ENCODE assay signal across 8 cellular contexts in genomic region chr2:61764035-61764800, GRCh38.
DNase-seq lines count a peak whose midpoint lies in the region; ATAC-seq lines count a peak whose summit lies in the region.

No MANE protein-coding gene starts in this region.

- peak; percentile 100 for ATAC-seq in GM19043 (IDR thresholded peaks at IDR 0.05; ENCODE audit: low read depth, unreplicated experiment)
- peak; percentile 99 for ATAC-seq in HG03354 (IDR thresholded peaks at IDR 0.05; ENCODE audit: poor library complexity, severe bottlenecking, unreplicated experiment)
- peak; percentile 96 for ATAC-seq in activated CD4-positive, CD25-positive, alpha-beta regulatory T cell treated with anti-CD3 and anti-CD28 coated beads, Interleukin-2, amount 50 U/mL, for 24 hours

- DNase-seq in AG20443 (ENCODE audit: low spot score) (peak; percentile 97), NCI-H446 (lab: John Stamatoyannopoulos, UW) (peak; percentile 95 to 98), cerebellar cortex (ENCODE audit: low spot score) (peak; percentile 97), islet precursor cell (peak; percentile 97)
- DNase-seq in stimulated activated CD4-positive, alpha-beta T cell treated with anti-CD3 and anti-CD28 coated beads, Interleukin-12 subunit alpha, Interleukin-12 subunit beta, amount 100 ng/mL, for 4 hours, result peak; percentile 92

Comparison
In these comparisons a context has a peak if more than half of its experiments do, and no peak if none do; other contexts are left out.
1. Peak in every context shown above with its lines: DNase-seq and ATAC-seq.